ENCODE assay signal across 8 cellular contexts in the genomic region with DNA sequence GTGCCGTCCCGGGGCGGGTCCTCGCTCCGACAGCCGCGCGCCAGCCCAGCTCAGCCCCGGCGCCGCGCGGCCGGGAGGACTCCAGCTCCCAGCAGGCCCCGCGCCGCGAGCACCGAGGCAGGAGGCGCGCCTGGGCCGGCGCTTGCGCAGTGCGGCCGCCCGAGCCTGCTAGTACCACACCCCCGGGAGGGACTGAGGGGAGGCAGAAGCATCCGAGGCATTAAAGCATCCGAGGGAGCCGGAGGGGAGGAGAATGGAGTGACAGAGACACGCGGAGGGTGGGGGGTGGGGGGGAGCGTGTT. TPM values are rescaled to one million over a fixed set of nuclear protein-coding genes. Genes with fewer than 3 reads are reported as not detected.
DNase-seq lines count a peak whose midpoint lies in the region; ATAC-seq and TF ChIP-seq lines count a peak whose summit lies in the region.

A gene (plus strand): TSS at position 205 of the 302 bp plus-strand sequence. CDS start 347 bp downstream, outside the sequence.

- H3K27ac ChIP-seq in SU-DHL-6 (ENCODE audit: low read depth, low read length) (peak within 1 kb of the TSS; percentile 71), ovary (peak within 1 kb of the TSS; percentile 92 to 98), thymus (ENCODE audit: low read depth) (peak within 1 kb of the TSS; percentile 94)

- TF ChIP-seq EP300 in ovary (IDR thresholded peaks at IDR 0.05) = no peak

- H3F3A ChIP-seq in SU-DHL-6 (ENCODE audit: insufficient read depth) = 0 out of 2 replicates have a peak, but pooled peaks cover 3% of the 10 kb centered on the region

- CTCF ChIA-PET in GM10248 (lab: Yijun Ruan, JAX) = interaction anchor here (0.7 to 15.5 kb wide), 51 partner anchors 9 to 411 kb away, joined by 3 to 211 read pairs (median 5); a partner anchor contains a TSS

- H3K4me3 ChIP-seq in SU-DHL-6 (ENCODE audit: insufficient read depth, low read length, poor library complexity, severe bottlenecking) (peak within 1 kb of the TSS; percentile 74), ovary (peak within 1 kb of the TSS; percentile 96), thymus (ENCODE audit: low read length) (peak within 1 kb of the TSS; percentile 73)

- DNase-seq in GM10248 (ENCODE audit: extremely low spot score) (peak; percentile 97), NCI-H1105 (lab: John Stamatoyannopoulos, UW) (peak; percentile 85), head of caudate nucleus (peak; percentile 86 to 98 (median 95)), ovary (peak; percentile 95 to 96 (median 95))
- DNase-seq in activated naive CD8-positive, alpha-beta T cell treated with anti-CD3 and anti-CD28 coated beads, Interleukin-2, amount 10 ng/mL, durations not matched to agents 7 days and 5 days = peak; percentile 98

- H3K4me3 Mint-ChIP-seq in activated naive CD8-positive, alpha-beta T cell treated with anti-CD3 and anti-CD28 coated beads, Interleukin-2, amount 10 ng/mL, durations not matched to agents 7 days and 5 days = peak within 1 kb of the TSS; percentile 97

- H3K4me1 ChIP-seq in ovary (ENCODE audit: insufficient read depth) (peaks cover 6% of the 10 kb centered on the region), thymus (ENCODE audit: control insufficient read depth, insufficient read depth, low read length) (peaks cover 25% of the 10 kb centered on the region)

- no peaks in the 10 kb centered on the region for H3K36me3 Mint-ChIP-seq in activated naive CD8-positive, alpha-beta T cell treated with anti-CD3 and anti-CD28 coated beads, Interleukin-2, amount 10 ng/mL, durations not matched to agents 7 days and 5 days

- peak; percentile 78 for ATAC-seq in HG02623 (IDR thresholded peaks at IDR 0.05; ENCODE audit: unreplicated experiment)
- peak; percentile 89 for ATAC-seq in activated naive CD8-positive, alpha-beta T cell treated with anti-CD3 and anti-CD28 coated beads, Interleukin-2, amount 10 ng/mL, durations not matched to agents 7 days and 5 days (ENCODE audit: low read depth)

- H3K9me3 Mint-ChIP-seq in activated naive CD8-positive, alpha-beta T cell treated with anti-CD3 and anti-CD28 coated beads, Interleukin-2, amount 10 ng/mL, durations not matched to agents 7 days and 5 days = no peaks in the 10 kb centered on the region

- peak within 1 kb of the TSS; percentile 72 for H2AFZ ChIP-seq in SU-DHL-6 (ENCODE audit: low read depth, low read length, severe bottlenecking)

- H4K20me1 ChIP-seq in SU-DHL-6 (ENCODE audit: low read depth, low read length) = no peaks in the 10 kb centered on the region

- peak within 1 kb of the TSS; percentile 99 for H3K27ac Mint-ChIP-seq in activated naive CD8-positive, alpha-beta T cell treated with anti-CD3 and anti-CD28 coated beads, Interleukin-2, amount 10 ng/mL, durations not matched to agents 7 days and 5 days

- POLR2A ChIA-PET in GM10248 (lab: Yijun Ruan, JAX) = interaction anchor here (0.6 to 1.1 kb wide), 8 partner anchors 8 to 310 kb away, joined by 3 to 6 read pairs (median 4); no protein-coding TSS in a partner anchor
- POLR2A ChIA-PET in activated naive CD8-positive, alpha-beta T cell treated with anti-CD3 and anti-CD28 coated beads, Interleukin-2, amount 10 ng/mL, durations not matched to agents 7 days and 5 days (lab: Charles Lee) = interaction anchor here (0.6 to 2.4 kb wide), 28 partner anchors 10 to 518 kb away, joined by 3 to 25 read pairs (median 5); a partner anchor contains a TSS

- peak within 1 kb of the TSS; percentile 67 for H3K4me2 ChIP-seq in SU-DHL-6 (ENCODE audit: low read depth, low read length, poor library complexity, severe bottlenecking)

- no peaks in the 10 kb centered on the region for H3K9me2 ChIP-seq in SU-DHL-6 (replicated peaks; ENCODE audit: insufficient read depth, low read length)

- H3K79me2 ChIP-seq in SU-DHL-6 (ENCODE audit: insufficient read depth, low read length) = no peaks in the 10 kb centered on the region

- TF ChIP-seq POLR2A in ovary (IDR thresholded peaks at IDR 0.05) = peak; percentile 50

- TF ChIP-seq CTCF in GM10248 (IDR thresholded peaks at IDR 0.05; ENCODE audit: control extremely low read depth, extremely low read depth, low read depth, missing control alignments) (no peak), SU-DHL-6 (IDR thresholded peaks at IDR 0.05; ENCODE audit: insufficient read depth, low read length, poor library complexity, severe bottlenecking) (no peak), ovary (IDR thresholded peaks at IDR 0.05) (no peak)

- H3K4me1 Mint-ChIP-seq in activated naive CD8-positive, alpha-beta T cell treated with anti-CD3 and anti-CD28 coated beads, Interleukin-2, amount 10 ng/mL, durations not matched to agents 7 days and 5 days = peaks cover 42% of the 10 kb centered on the region

- no peaks in the 10 kb centered on the region for H3K27me3 Mint-ChIP-seq in activated naive CD8-positive, alpha-beta T cell treated with anti-CD3 and anti-CD28 coated beads, Interleukin-2, amount 10 ng/mL, durations not matched to agents 7 days and 5 days

- H3K27me3 ChIP-seq in SU-DHL-6 (ENCODE audit: low read length) = no peaks in the 10 kb centered on the region
- H3K27me3 ChIP-seq in ovary = no peaks in the 10 kb centered on the region
- H3K27me3 ChIP-seq in thymus (ENCODE audit: control insufficient read depth, insufficient read depth) = no peaks in the 10 kb centered on the region

- no peaks in the 10 kb centered on the region for H3K9me3 ChIP-seq in SU-DHL-6 (ENCODE audit: insufficient read depth, low read length)
- no peaks in the 10 kb centered on the region for H3K9me3 ChIP-seq in ovary
- H3K9me3 ChIP-seq in thymus (ENCODE audit: control insufficient read depth) = no peaks in the 10 kb centered on the region

- H3K9ac ChIP-seq in SU-DHL-6 (ENCODE audit: low read length) = peak within 1 kb of the TSS; percentile 73

- WGBS in ovary, 3 donors = 0% methylated on average over 8 to 34 of the region's 34 CpGs
- WGBS in thymus = under 1% methylated on average over 33 of the region's 34 CpGs

- intact Hi-C loops in head of caudate nucleus (cut with DNase I) (loop anchor here (10.0 kb wide), 1 partner anchor 207 kb away; no protein-coding TSS in a partner anchor), ovary (cut with DNase I) (loop anchor here (2.0 to 10.0 kb wide), 7 partner anchors 45 to 239 kb away; no protein-coding TSS in a partner anchor)

- H3K36me3 ChIP-seq in SU-DHL-6 (ENCODE audit: low read length) (no peaks in the 10 kb centered on the region), ovary (no peaks in the 10 kb centered on the region), thymus (ENCODE audit: control insufficient read depth, insufficient read depth) (no peaks in the 10 kb centered on the region)

RNA-seq across cellular contexts. Expression of the gene that starts here (rescaled TPM):
- 10 to 100 TPM; 19.6 to 21.8 TPM for total RNA-seq in activated naive CD8-positive, alpha-beta T cell treated with anti-CD3 and anti-CD28 coated beads, Interleukin-2, amount 10 ng/mL, durations not matched to agents 7 days and 5 days
- 100 to 1,000 TPM in 2 of 7 donors, 10 to 100 TPM in 4, 1 to 10 TPM in 1; 10.0 to 115 (median 36.9) TPM for total RNA-seq in ovary
- 10 to 100 TPM; 43.4 to 62.0 TPM for polyA plus RNA-seq in ovary
- polyA plus RNA-seq in thymus = 14.4 TPM

Comparison
In these comparisons a context has a peak if more than half of its experiments do, and no peak if none do; other contexts are left out.
1. Peak in every context shown above with its lines: DNase-seq, ATAC-seq, H3K4me3 ChIP-seq and H3K27ac ChIP-seq.